Comparison of ENCODE assay signal across 14 cellular contexts in the genomic region with DNA sequence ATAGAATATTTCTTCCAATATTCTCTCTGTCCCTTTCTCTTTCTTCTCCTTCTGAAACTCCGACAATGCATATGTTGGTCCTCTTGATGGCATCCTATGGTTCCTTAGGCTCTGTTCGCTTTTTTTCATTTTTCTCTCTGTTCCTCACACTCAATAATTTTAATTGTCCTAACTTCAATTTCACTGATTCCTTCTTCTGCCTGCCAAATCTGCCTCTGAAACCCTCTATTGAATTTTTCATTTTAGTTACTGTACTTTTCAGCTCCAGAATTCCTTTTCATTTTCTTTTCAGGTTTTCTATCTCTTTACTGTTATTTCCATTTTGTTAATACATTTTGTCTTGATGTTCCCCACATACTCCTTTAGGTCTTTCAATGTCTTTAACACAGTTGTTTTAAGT.
A peak's percentile ranks its signal among the peaks of the same experiment; 100 is the strongest.
DNase-seq lines count a peak whose midpoint lies in the region; ATAC-seq, FAIRE-seq and TF ChIP-seq lines count a peak whose summit lies in the region.
"Had no signal": no experiment of that assay in that cellular context is flagged by ENCODE, and none has a peak within 500 bp of the region (broad histone marks: within the 10 kb centered on the region; RNA-seq: fewer than 3 reads in every experiment).

No MANE protein-coding gene starts in this region.

- no peak overlapping the region for H3K4me2 ChIP-seq in K562 (ENCODE audit: insufficient read depth, low read length)
- H3K4me2 ChIP-seq in keratinocyte (ENCODE audit: control insufficient read depth, extremely low read depth, insufficient read depth, low read depth, low read length) = peak overlapping the region; percentile 63
- H3K4me2 ChIP-seq: BLaER1 had no signal

- in situ Hi-C loops in K562 (cut with MboI) = no loop called here

- H3K27me3 Mint-ChIP-seq in activated CD4-positive, alpha-beta T cell treated with anti-CD3 and anti-CD28 coated beads, Interleukin-2, amount 10 ng/mL, durations not matched to agents 7 days and 5 days = no peaks in the 10 kb centered on the region
- H3K27me3 Mint-ChIP-seq in activated CD4-positive, alpha-beta T cell treated with anti-CD3 and anti-CD28 coated beads for 36 hours = no peaks in the 10 kb centered on the region

- no peak for TF ChIP-seq RAD21 in K562 (CRISPR knock-in tag; conservative IDR thresholded peaks at IDR 0.05 in 1 of 2, IDR thresholded peaks at IDR 0.05 in 1 of 2)

- H3K4me1 ChIP-seq in HUES6 (ENCODE audit: control insufficient read depth, insufficient read depth, low read length) (peaks cover 6% of the 10 kb centered on the region; the same call in 1 of the 2 replicates), K562 (replicated peaks in 1 of 2; ENCODE audit: control insufficient read depth in 2 of 2, insufficient read depth in 2 of 2, low read length in 2 of 2) (no peaks in the 10 kb centered on the region), keratinocyte (ENCODE audit: control insufficient read depth, extremely low read depth, insufficient read depth, low read length) (peaks cover 11% of the 10 kb centered on the region)
- H3K4me1 ChIP-seq: BLaER1 had no signal

- H3K27ac ChIP-seq in HUES6 (ENCODE audit: low read depth, low read length) = peak overlapping the region; percentile 38; the same call in 1 of the 2 replicates
- no peak overlapping the region for H3K27ac ChIP-seq in K562 (ENCODE audit: extremely low read depth, low read depth, low read length)
- H3K27ac ChIP-seq in keratinocyte (ENCODE audit: control insufficient read depth, insufficient read depth, low read length) = peak overlapping the region; percentile 75
- H3K27ac ChIP-seq: 22Rv1, BLaER1 had no signal

- TF ChIP-seq CTCF in K562 (IDR thresholded peaks at IDR 0.05 in 2 of 3, conservative IDR thresholded peaks at IDR 0.05 in 1 of 3; ENCODE audit: insufficient read depth in 2 of 3, low read depth in 1 of 3, low read length in 3 of 3) (no peak), keratinocyte (optimal IDR thresholded peaks at IDR 0.05 in 1 of 3, IDR thresholded peaks at IDR 0.05 in 1 of 3, conservative IDR thresholded peaks at IDR 0.05 in 1 of 3; ENCODE audit: extremely low read depth in 1 of 3, insufficient read depth in 2 of 3, low read length in 3 of 3) (no peak)

- BruUV-seq in K562 (replicated peaks; lab: Mats Ljungman, UMichigan) = no TSS peak

- TF ChIP-seq EP300 in K562 (IDR thresholded peaks at IDR 0.05; ENCODE audit: low read length) = no peak

- no peak for ATAC-seq in activated CD4-positive, alpha-beta T cell treated with anti-CD3 and anti-CD28 coated beads for 36 hours
- ATAC-seq in K562 = no peak

- POLR2A ChIA-PET in activated CD4-positive, alpha-beta T cell treated with anti-CD3 and anti-CD28 coated beads, Interleukin-2, amount 10 ng/mL, durations not matched to agents 7 days and 5 days (lab: Charles Lee) = no interaction called here
- POLR2A ChIA-PET in activated CD4-positive, alpha-beta T cell treated with anti-CD3 and anti-CD28 coated beads for 36 hours (lab: Charles Lee) = no interaction called here
- POLR2A ChIA-PET in K562 (lab: Yijun Ruan, JAX) = no interaction called here

- H3K9me1 ChIP-seq in K562 (ENCODE audit: control insufficient read depth, insufficient read depth, low read length) = no peaks in the 10 kb centered on the region
- H3K9me1 ChIP-seq in keratinocyte (ENCODE audit: control insufficient read depth, extremely low read depth, insufficient read depth, low read length) = no peaks in the 10 kb centered on the region

- no peaks in the 10 kb centered on the region for H3K9me3 ChIP-seq in HUES6 (ENCODE audit: control insufficient read depth, insufficient read depth, low read depth, low read length)
- 0 out of 2 replicates have a peak, but pooled peaks cover 2% of the 10 kb centered on the region for H3K9me3 ChIP-seq in K562 (replicated peaks; ENCODE audit: control insufficient read depth, insufficient read depth, low read depth, low read length)
- H3K9me3 ChIP-seq in keratinocyte (ENCODE audit: control insufficient read depth, low read depth, low read length) = no peaks in the 10 kb centered on the region

- no CpG with 5 or more reads among the region's 2 CpGs for WGBS in K562 (ENCODE audit: insufficient coverage, low coverage, missing lambda C conversion rate)

- TF ChIP-seq POLR2A in K562 (conservative IDR thresholded peaks at IDR 0.05) = no peak

- dilution Hi-C loops in keratinocyte (cut with MboI; ENCODE audit: extremely low pct_ligation_motif_present, low sequenced_read_pairs) = no loop called here

- peaks cover 14% of the 10 kb centered on the region for H3K9me3 Mint-ChIP-seq in activated CD4-positive, alpha-beta T cell treated with anti-CD3 and anti-CD28 coated beads, Interleukin-2, amount 10 ng/mL, durations not matched to agents 7 days and 5 days
- H3K9me3 Mint-ChIP-seq in activated CD4-positive, alpha-beta T cell treated with anti-CD3 and anti-CD28 coated beads for 36 hours (ENCODE audit: low read depth) = peaks cover 6% of the 10 kb centered on the region

- H3K36me3 ChIP-seq in HUES6 (ENCODE audit: control insufficient read depth, insufficient read depth, low read length) (no peaks in the 10 kb centered on the region), K562 (ENCODE audit: control insufficient read depth, insufficient read depth, low read length) (no peaks in the 10 kb centered on the region), keratinocyte (ENCODE audit: control insufficient read depth in 2 of 2, extremely low read depth in 1 of 2, insufficient read depth in 2 of 2, low read length in 2 of 2) (no peaks in the 10 kb centered on the region)

- H3K79me2 ChIP-seq in K562 (ENCODE audit: control insufficient read depth, insufficient read depth, low read length) (no peaks in the 10 kb centered on the region), keratinocyte (ENCODE audit: control insufficient read depth, insufficient read depth, low read length) (no peaks in the 10 kb centered on the region)

- H3K4me3 ChIP-seq in HUES6 (ENCODE audit: low read depth, low read length) = no peak overlapping the region
- H3K4me3 ChIP-seq in K562 = no peak overlapping the region
- peak overlapping the region in 1 of 3 experiments; percentile 36 for H3K4me3 ChIP-seq in keratinocyte (ENCODE audit: control insufficient read depth in 2 of 3, extremely low read depth in 1 of 3, insufficient read depth in 2 of 3, low read depth in 1 of 3, low read length in 3 of 3)
- H3K4me3 ChIP-seq: BLaER1 had no signal

- H4K20me1 ChIP-seq in K562 (replicated peaks; ENCODE audit: control insufficient read depth, insufficient read depth, low read length) = no peaks in the 10 kb centered on the region
- H4K20me1 ChIP-seq in keratinocyte (ENCODE audit: control insufficient read depth, extremely low read depth, insufficient read depth, low read length) = no peaks in the 10 kb centered on the region
- H4K20me1 ChIP-seq: BLaER1 had no signal

- FAIRE-seq in K562 (lab: Jason Lieb, UNC) (no peak), keratinocyte (lab: Jason Lieb, UNC) (no peak)
- FAIRE-seq: HTR-8/SVneo had no signal

- CTCF ChIA-PET in activated CD4-positive, alpha-beta T cell treated with anti-CD3 and anti-CD28 coated beads, Interleukin-2, amount 10 ng/mL, durations not matched to agents 7 days and 5 days (lab: Charles Lee) = no interaction called here
- CTCF ChIA-PET in activated CD4-positive, alpha-beta T cell treated with anti-CD3 and anti-CD28 coated beads for 36 hours (lab: Charles Lee) = no interaction called here
- CTCF ChIA-PET in K562 (lab: Yijun Ruan, JAX; ENCODE audit: low intra/inter-chr PET ratio) = no interaction called here

- H3K27ac Mint-ChIP-seq in activated CD4-positive, alpha-beta T cell treated with anti-CD3 and anti-CD28 coated beads, Interleukin-2, amount 10 ng/mL, durations not matched to agents 7 days and 5 days = peak overlapping the region; percentile 27
- H3K27ac Mint-ChIP-seq in activated CD4-positive, alpha-beta T cell treated with anti-CD3 and anti-CD28 coated beads for 36 hours = no peak overlapping the region

- no peak overlapping the region for H3K4me3 Mint-ChIP-seq in activated CD4-positive, alpha-beta T cell treated with anti-CD3 and anti-CD28 coated beads, Interleukin-2, amount 10 ng/mL, durations not matched to agents 7 days and 5 days
- H3K4me3 Mint-ChIP-seq in activated CD4-positive, alpha-beta T cell treated with anti-CD3 and anti-CD28 coated beads for 36 hours = no peak overlapping the region

- H2AFZ ChIP-seq in K562 (ENCODE audit: low read depth, low read length) = no peak overlapping the region
- H2AFZ ChIP-seq in keratinocyte (ENCODE audit: control insufficient read depth, low read length) = peak overlapping the region; percentile 85

- H3K36me3 Mint-ChIP-seq in activated CD4-positive, alpha-beta T cell treated with anti-CD3 and anti-CD28 coated beads, Interleukin-2, amount 10 ng/mL, durations not matched to agents 7 days and 5 days (ENCODE audit: low read depth) = peaks cover 58% of the 10 kb centered on the region
- H3K36me3 Mint-ChIP-seq in activated CD4-positive, alpha-beta T cell treated with anti-CD3 and anti-CD28 coated beads for 36 hours (ENCODE audit: low read depth) = peaks cover 18% of the 10 kb centered on the region

- H3K4me1 Mint-ChIP-seq in activated CD4-positive, alpha-beta T cell treated with anti-CD3 and anti-CD28 coated beads, Interleukin-2, amount 10 ng/mL, durations not matched to agents 7 days and 5 days = peaks cover 3% of the 10 kb centered on the region
- H3K4me1 Mint-ChIP-seq in activated CD4-positive, alpha-beta T cell treated with anti-CD3 and anti-CD28 coated beads for 36 hours = no peaks in the 10 kb centered on the region

- H3K9ac ChIP-seq in HUES6 (ENCODE audit: low read length) (no peak overlapping the region), K562 (ENCODE audit: insufficient read depth in 1 of 2, low read depth in 2 of 2, low read length in 2 of 2) (no peak overlapping the region), keratinocyte (ENCODE audit: control insufficient read depth, extremely low read depth, insufficient read depth, low read length) (peak overlapping the region; percentile 22)
- H3K9ac ChIP-seq: BLaER1 had no signal

- H3K27me3 ChIP-seq in HUES6 (ENCODE audit: control insufficient read depth, insufficient read depth, low read length) (no peaks in the 10 kb centered on the region), K562 (ENCODE audit: control insufficient read depth in 2 of 2, insufficient read depth in 2 of 2, low read length in 2 of 2) (no peaks in the 10 kb centered on the region), keratinocyte (ENCODE audit: control insufficient read depth, extremely low read depth, insufficient read depth, low read length) (no peaks in the 10 kb centered on the region)
- H3K27me3 ChIP-seq: BLaER1 had no signal

- intact Hi-C loops in activated CD4-positive, alpha-beta T cell treated with anti-CD3 and anti-CD28 coated beads for 36 hours (cut with DNase I, micrococcal nuclease) = no loop called here
- intact Hi-C loops in K562 (cut with micrococcal nuclease) = no loop called here

- DNase-seq in activated CD4-positive, alpha-beta T cell treated with anti-CD3 and anti-CD28 coated beads, Interleukin-2, amount 10 ng/mL, durations not matched to agents 7 days and 5 days = no peak
- no peak for DNase-seq in activated CD4-positive, alpha-beta T cell treated with anti-CD3 and anti-CD28 coated beads for 36 hours
- no peak for DNase-seq in K562 (ENCODE audit: extremely low read depth in 1 of 4, low spot score in 3 of 4)
- DNase-seq in keratinocyte (ENCODE audit: low read depth, low spot score) = no peak
- DNase-seq in dermis blood vessel endothelial cell = no peak
- no peak for DNase-seq in NCI-H510A (lab: John Stamatoyannopoulos, UW)
- DNase-seq: AML-193, DMS53, GF-D8, HCEC 1CT had no signal
